9 cellular contexts compared by ENCODE assay signal in genomic region chr2:236862961-236863728, GRCh38.
DNase-seq lines count a peak whose midpoint lies in the region; ATAC-seq, FAIRE-seq and TF ChIP-seq lines count a peak whose summit lies in the region.
"Had no signal": no experiment of that assay in that cellular context is flagged by ENCODE, and none has a peak within 500 bp of the region (broad histone marks: within the 10 kb centered on the region; RNA-seq: fewer than 3 reads in every experiment).

No MANE protein-coding gene starts in this region.

- H3K4me1 Mint-ChIP-seq in nephron progenitor cell = peaks cover 12% of the 10 kb centered on the region

- no peaks in the 10 kb centered on the region for H3K9me3 ChIP-seq in adipocyte (ENCODE audit: control insufficient read depth, low read length)

- H3K36me3 Mint-ChIP-seq in nephron progenitor cell (ENCODE audit: low read depth) = peaks cover 29% of the 10 kb centered on the region

- no peak overlapping the region for H3K4me3 Mint-ChIP-seq in nephron progenitor cell

- peaks cover 18% of the 10 kb centered on the region for H3K4me1 ChIP-seq in adipocyte (ENCODE audit: control insufficient read depth, insufficient read depth, low read length)

- no peaks in the 10 kb centered on the region for H3K36me3 ChIP-seq in adipocyte (ENCODE audit: control insufficient read depth, insufficient read depth, low read length, severe bottlenecking)

- TF ChIP-seq POLR2A in GM12892 (IDR thresholded peaks at IDR 0.05; ENCODE audit: low read depth, low read length) = no peak

- H3K27ac Mint-ChIP-seq in nephron progenitor cell = peak overlapping the region; percentile 57

- no peak for TF ChIP-seq CTCF in nephron progenitor cell (IDR thresholded peaks at IDR 0.05)

- FAIRE-seq in GM12892 (lab: Jason Lieb, UNC) = peak; percentile 85

- no peaks in the 10 kb centered on the region for H3K27me3 ChIP-seq in adipocyte (replicated peaks; ENCODE audit: control insufficient read depth, insufficient read depth, low read length)

- DNase-seq in GM12892 (ENCODE audit: insufficient read length) (peak; percentile 20), adipocyte (ENCODE audit: low read depth) (peak; percentile 92), nephron progenitor cell (no peak), superior temporal gyrus (ENCODE audit: extremely low spot score) (no peak), NCI-H510A treated with DMSO at 0.1 percent for 48 hours (lab: John Stamatoyannopoulos, UW) (no peak)
- DNase-seq: NCI-H2081 treated with DMSO at 0.1 percent for 48 hours had no signal

- H3K9me3 Mint-ChIP-seq in nephron progenitor cell = peaks cover 44% of the 10 kb centered on the region

- H3K27me3 Mint-ChIP-seq in nephron progenitor cell (ENCODE audit: low read depth, poor library complexity) = peaks cover 30% of the 10 kb centered on the region

- H3K4me3 ChIP-seq in adipocyte (ENCODE audit: low read length) = no peak overlapping the region

- peak; percentile 88 for ATAC-seq in HG02884 (IDR thresholded peaks at IDR 0.05; ENCODE audit: unreplicated experiment)
- ATAC-seq in GM18520 (IDR thresholded peaks at IDR 0.05; ENCODE audit: unreplicated experiment) = no peak
- ATAC-seq in HG03025 (IDR thresholded peaks at IDR 0.05; ENCODE audit: low FRiP score, unreplicated experiment) = no peak

- H3K9ac ChIP-seq in adipocyte (ENCODE audit: low read length) = peak overlapping the region; percentile 25

Comparison
In these comparisons a context has a peak if more than half of its experiments do, and no peak if none do; other contexts are left out.
1. DNase-seq: peak in GM12892 (single experiment) and adipocyte (single experiment); none in nephron progenitor cell (single experiment), superior temporal gyrus (single experiment) and NCI-H510A treated with DMSO at 0.1 percent for 48 hours (single experiment).